17 cellular contexts compared by ENCODE assay signal in the genomic region with DNA sequence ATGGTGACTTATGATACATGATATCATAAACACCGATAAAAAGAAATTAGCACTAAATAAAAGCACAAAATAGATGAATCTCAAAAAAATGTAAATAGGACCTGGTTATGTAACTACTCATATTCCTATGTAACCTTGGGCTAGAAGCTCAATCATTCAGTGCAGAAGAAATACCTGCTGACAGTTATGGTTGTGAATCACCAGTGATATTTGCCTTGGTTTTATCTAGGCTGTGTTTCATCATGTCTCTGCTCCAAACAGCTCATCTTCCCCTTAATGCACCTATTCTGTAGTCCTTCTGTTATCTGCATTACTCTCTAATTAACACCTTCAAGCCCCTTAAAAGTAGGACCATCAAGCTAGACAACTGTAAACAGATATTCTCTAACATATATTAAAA. TPM values are rescaled to one million over a fixed set of nuclear protein-coding genes. Genes with fewer than 3 reads are reported as not detected.
"Had no signal": no experiment of that assay in that cellular context is flagged by ENCODE, and none has a peak within 500 bp of the region (broad histone marks: within the 10 kb centered on the region; RNA-seq: fewer than 3 reads in every experiment).

No MANE protein-coding gene starts in this region.

- H3K4me1 Mint-ChIP-seq: activated naive CD4-positive, alpha-beta T cell treated with anti-CD3 and anti-CD28 coated beads, Interleukin-2, amount 50 U/mL, for 24 hours had no signal

- H3K36me3 ChIP-seq: adrenal gland, esophagus squamous epithelium, lower lobe of right lung, pancreas, sigmoid colon, thyroid gland had no signal

- H3K4me1 ChIP-seq: lower lobe of right lung, sigmoid colon, thyroid gland had no signal

- H3K36me3 Mint-ChIP-seq: activated naive CD4-positive, alpha-beta T cell treated with anti-CD3 and anti-CD28 coated beads, Interleukin-2, amount 50 U/mL, for 24 hours had no signal

- H3K27ac ChIP-seq: adrenal gland, coronary artery, esophagus squamous epithelium, lower lobe of right lung, pancreas, sigmoid colon, thyroid gland had no signal

- H3K27me3 ChIP-seq: adrenal gland, esophagus squamous epithelium, pancreas, sigmoid colon, thyroid gland had no signal

- H3K9me3 Mint-ChIP-seq: activated CD8-positive, alpha-beta T cell treated with anti-CD3 and anti-CD28 coated beads for 36 hours; activated naive CD4-positive, alpha-beta T cell treated with anti-CD3 and anti-CD28 coated beads, Interleukin-2, amount 50 U/mL, for 24 hours; activated T-cell treated with anti-CD3 and anti-CD28 coated beads, Interleukin-2, amount 50 U/mL, for 4 hours; neural crest cell had no signal

- H3K4me3 Mint-ChIP-seq: activated CD8-positive, alpha-beta T cell treated with anti-CD3 and anti-CD28 coated beads for 36 hours; activated naive CD4-positive, alpha-beta T cell treated with anti-CD3 and anti-CD28 coated beads, Interleukin-2, amount 50 U/mL, for 24 hours; activated T-cell treated with anti-CD3 and anti-CD28 coated beads, Interleukin-2, amount 50 U/mL, for 4 hours had no signal

- H3K27ac Mint-ChIP-seq: activated CD8-positive, alpha-beta T cell treated with anti-CD3 and anti-CD28 coated beads for 36 hours; activated naive CD4-positive, alpha-beta T cell treated with anti-CD3 and anti-CD28 coated beads, Interleukin-2, amount 50 U/mL, for 24 hours had no signal

- DNase-seq: activated CD4-positive, alpha-beta T cell treated with anti-CD3 and anti-CD28 coated beads for 4 hours; activated CD8-positive, alpha-beta T cell treated with anti-CD3 and anti-CD28 coated beads for 36 hours; activated effector memory CD4-positive, alpha-beta T cell treated with anti-CD3 and anti-CD28 coated beads, Interleukin-2, amount 50 U/mL, for 16 hours; activated T-cell treated with anti-CD3 and anti-CD28 coated beads, Interleukin-2, amount 50 U/mL, for 4 hours; adrenal gland; esophagus squamous epithelium; left cardiac atrium; lower lobe of right lung; pancreas; sigmoid colon; stimulated activated CD4-positive, alpha-beta T cell treated with anti-CD3 and anti-CD28 coated beads, Interleukin-1b, Interleukin-23, amount 100 ng/mL, for 48 hours; T-helper 2 cell; thyroid gland had no signal

- H3K4me3 ChIP-seq: adrenal gland, coronary artery, esophagus squamous epithelium, lower lobe of right lung, pancreas, sigmoid colon, thyroid gland had no signal

- H3K9me3 ChIP-seq: adrenal gland, esophagus squamous epithelium, lower lobe of right lung, pancreas, sigmoid colon, thyroid gland had no signal

- H3K27me3 Mint-ChIP-seq: activated naive CD4-positive, alpha-beta T cell treated with anti-CD3 and anti-CD28 coated beads, Interleukin-2, amount 50 U/mL, for 24 hours had no signal

RNA-seq across cellular contexts. Expression of gene C1orf105, which starts 39.7 kb away (rescaled TPM):
- total RNA-seq: activated CD8-positive, alpha-beta T cell treated with anti-CD3 and anti-CD28 coated beads for 36 hours; activated T-cell treated with anti-CD3 and anti-CD28 coated beads, Interleukin-2, amount 50 U/mL, for 4 hours; esophagus squamous epithelium; fibroblast of villous mesenchyme; lower lobe of right lung; neural crest cell; pancreas; sigmoid colon; thyroid gland had no signal
